17 cellular contexts compared by ENCODE assay signal in genomic region chrX:11196476-11196875, GRCh38.
"Had no signal": no experiment of that assay in that cellular context is flagged by ENCODE, and none has a peak within 500 bp of the region (broad histone marks: within the 10 kb centered on the region; RNA-seq: fewer than 3 reads in every experiment).

No MANE protein-coding gene starts in this region.

- DNase-seq: effector memory CD4-positive, alpha-beta T cell; gastrocnemius medialis; heart right ventricle; islet precursor cell; mammary epithelial cell; naive thymus-derived CD4-positive, alpha-beta T cell; nephron progenitor cell; stimulated activated naive CD4-positive, alpha-beta T cell; stomach; substantia nigra; transverse colon had no signal

- H3K36me3 ChIP-seq: gastrocnemius medialis, heart right ventricle, stomach, thoracic aorta, transverse colon had no signal

- H2AFZ ChIP-seq: parathyroid adenoma had no signal

- H3K4me3 ChIP-seq: gastrocnemius medialis, heart right ventricle, skin epidermis, stomach, thoracic aorta, transverse colon had no signal

- H3K79me2 ChIP-seq: parathyroid adenoma had no signal

- H3K9me3 ChIP-seq: gastrocnemius medialis, heart right ventricle, stomach, thoracic aorta, transverse colon had no signal

- H3K4me1 ChIP-seq: parathyroid adenoma, transverse colon had no signal

- H3K27me3 ChIP-seq: gastrocnemius medialis, heart right ventricle, stomach, transverse colon had no signal

- H3K9ac ChIP-seq: parathyroid adenoma had no signal

- ATAC-seq: esophagus mucosa; gastrocnemius medialis; heart right ventricle; left lobe of liver; naive thymus-derived CD4-positive, alpha-beta T cell; sciatic nerve had no signal

- H3K27ac ChIP-seq: gastrocnemius medialis, heart right ventricle, parathyroid adenoma, skin epidermis, stomach, thoracic aorta, transverse colon had no signal
